20 cellular contexts compared by ENCODE assay signal in the genomic region with DNA sequence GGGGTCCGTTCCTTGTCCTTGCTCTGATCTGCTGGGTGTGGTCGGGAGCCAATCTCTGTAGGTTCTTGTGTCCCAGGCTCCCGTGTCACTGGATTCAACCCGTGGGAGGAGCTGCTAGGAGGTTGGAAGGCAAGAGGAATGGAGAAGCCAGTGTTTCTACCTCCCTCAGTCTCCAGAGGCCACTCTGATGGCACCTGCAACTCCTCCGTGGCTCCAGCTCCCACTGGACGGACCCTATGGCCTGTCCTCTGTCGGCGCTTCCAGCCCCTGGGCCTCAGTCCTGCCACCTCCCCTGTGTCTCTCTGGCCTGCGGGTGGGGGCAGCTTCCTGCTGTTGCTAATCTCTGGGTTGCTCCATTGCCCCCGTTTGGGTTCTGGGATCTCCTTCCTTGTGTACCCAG.
DNase-seq lines count a peak whose midpoint lies in the region; ATAC-seq and TF ChIP-seq lines count a peak whose summit lies in the region.
"Had no signal": no experiment of that assay in that cellular context is flagged by ENCODE, and none has a peak within 500 bp of the region (broad histone marks: within the 10 kb centered on the region; RNA-seq: fewer than 3 reads in every experiment).

No MANE protein-coding gene starts in this region.

- H3K27ac Mint-ChIP-seq in natural killer cell: peak overlapping the region; percentile 93 to 100
- H3K27ac Mint-ChIP-seq in natural killer cell treated with Interleukin-12 subunit alpha and Interleukin-12 subunit beta and Interleukin-15 and Interleukin-18, amount 100 ng/mL, for 72 hours: peak overlapping the region in 1 of 2 donors; percentile 65
- peak overlapping the region; percentile 86 to 94 for H3K27ac Mint-ChIP-seq in effector memory CD8-positive, alpha-beta T cell
- H3K27ac Mint-ChIP-seq in naive B cell: peak overlapping the region in 5 of 6 donors; percentile 47 to 88 (median 69)
- H3K27ac Mint-ChIP-seq in activated naive CD4-positive, alpha-beta T cell treated with anti-CD3 and anti-CD28 coated beads for 36 hours: no peak overlapping the region
- H3K27ac Mint-ChIP-seq: nephron had no signal

- no peak for ATAC-seq in natural killer cell
- no peak for ATAC-seq in natural killer cell treated with Interleukin-12 subunit alpha and Interleukin-12 subunit beta and Interleukin-15 and Interleukin-18, amount 100 ng/mL, for 72 hours
- no peak for ATAC-seq in effector memory CD8-positive, alpha-beta T cell (replicated peaks)
- ATAC-seq in naive B cell (ENCODE audit: low read depth in 2 of 2): no peak
- no peak for ATAC-seq in HG03469 (IDR thresholded peaks at IDR 0.05; ENCODE audit: unreplicated experiment)
- ATAC-seq: HCT116, left colon, sciatic nerve had no signal

- H3K9me3 Mint-ChIP-seq in natural killer cell (no peaks in the 10 kb centered on the region), naive B cell (no peaks in the 10 kb centered on the region)
- H3K9me3 Mint-ChIP-seq in natural killer cell treated with Interleukin-12 subunit alpha and Interleukin-12 subunit beta and Interleukin-15 and Interleukin-18, amount 100 ng/mL, for 72 hours: no peaks in the 10 kb centered on the region
- no peaks in the 10 kb centered on the region for H3K9me3 Mint-ChIP-seq in effector memory CD8-positive, alpha-beta T cell
- H3K9me3 Mint-ChIP-seq in activated naive CD4-positive, alpha-beta T cell treated with anti-CD3 and anti-CD28 coated beads for 36 hours: no peaks in the 10 kb centered on the region
- H3K9me3 Mint-ChIP-seq: activated naive CD4-positive, alpha-beta T cell treated with anti-CD3 and anti-CD28 coated beads, Interleukin-2, amount 50 U/mL, for 24 hours had no signal

- CTCF ChIA-PET in activated naive CD4-positive, alpha-beta T cell treated with anti-CD3 and anti-CD28 coated beads for 36 hours (lab: Charles Lee): no interaction called here

- H3K36me3 Mint-ChIP-seq in natural killer cell (no peaks in the 10 kb centered on the region), naive B cell (no peaks in the 10 kb centered on the region)
- no peaks in the 10 kb centered on the region for H3K36me3 Mint-ChIP-seq in natural killer cell treated with Interleukin-12 subunit alpha and Interleukin-12 subunit beta and Interleukin-15 and Interleukin-18, amount 100 ng/mL, for 72 hours
- H3K36me3 Mint-ChIP-seq in effector memory CD8-positive, alpha-beta T cell (ENCODE audit: insufficient read depth): peaks cover 18% of the 10 kb centered on the region
- H3K36me3 Mint-ChIP-seq in activated naive CD4-positive, alpha-beta T cell treated with anti-CD3 and anti-CD28 coated beads for 36 hours (ENCODE audit: low read depth): no peaks in the 10 kb centered on the region

- H3K27me3 Mint-ChIP-seq in natural killer cell (ENCODE audit: low read depth in 2 of 2) (no peaks in the 10 kb centered on the region), naive B cell (no peaks in the 10 kb centered on the region)
- no peaks in the 10 kb centered on the region for H3K27me3 Mint-ChIP-seq in natural killer cell treated with Interleukin-12 subunit alpha and Interleukin-12 subunit beta and Interleukin-15 and Interleukin-18, amount 100 ng/mL, for 72 hours
- no peaks in the 10 kb centered on the region for H3K27me3 Mint-ChIP-seq in effector memory CD8-positive, alpha-beta T cell
- no peaks in the 10 kb centered on the region for H3K27me3 Mint-ChIP-seq in activated naive CD4-positive, alpha-beta T cell treated with anti-CD3 and anti-CD28 coated beads for 36 hours (ENCODE audit: low read depth)
- H3K27me3 Mint-ChIP-seq: activated naive CD4-positive, alpha-beta T cell treated with anti-CD3 and anti-CD28 coated beads, Interleukin-2, amount 50 U/mL, for 24 hours had no signal

- intact Hi-C loops in natural killer cell (cut with micrococcal nuclease): no loop called here
- intact Hi-C loops in activated naive CD4-positive, alpha-beta T cell treated with anti-CD3 and anti-CD28 coated beads for 36 hours (cut with micrococcal nuclease): no loop called here

- DNase-seq in natural killer cell (no peak), naive B cell (no peak), caudate nucleus (lab: John Stamatoyannopoulos, UW) (no peak), epidermal melanocyte (ENCODE audit: insufficient read length, low spot score) (no peak)
- DNase-seq in natural killer cell treated with Interleukin-12 subunit alpha and Interleukin-12 subunit beta and Interleukin-15 and Interleukin-18, amount 100 ng/mL, for 72 hours (ENCODE audit: low spot score): no peak
- no peak for DNase-seq in effector memory CD8-positive, alpha-beta T cell
- DNase-seq in activated naive CD4-positive, alpha-beta T cell treated with anti-CD3 and anti-CD28 coated beads for 36 hours: no peak
- DNase-seq: activated CD4-positive, alpha-beta T cell treated with anti-CD3 and anti-CD28 coated beads for 1 hour; effector memory CD4-positive, alpha-beta T cell; head of caudate nucleus; Karpas-422; left colon; MV-4-11; OCI-M1; stimulated activated CD4-positive, alpha-beta T cell treated with anti-CD3 and anti-CD28 coated beads, Interleukin-15, amount 100 ng/mL, for 24 hours had no signal

- H3K4me1 Mint-ChIP-seq in natural killer cell (peaks cover 38 to 57% of the 10 kb centered on the region in 2 donors), naive B cell (peaks cover 42 to 69% (median 54%) of the 10 kb centered on the region in 3 donors)
- peaks cover 43 to 46% of the 10 kb centered on the region in 2 donors for H3K4me1 Mint-ChIP-seq in natural killer cell treated with Interleukin-12 subunit alpha and Interleukin-12 subunit beta and Interleukin-15 and Interleukin-18, amount 100 ng/mL, for 72 hours (ENCODE audit: low read depth in 2 of 2)
- H3K4me1 Mint-ChIP-seq in effector memory CD8-positive, alpha-beta T cell (ENCODE audit: low read depth in 2 of 2): peaks cover 45% of the 10 kb centered on the region in 2 donors
- H3K4me1 Mint-ChIP-seq in activated naive CD4-positive, alpha-beta T cell treated with anti-CD3 and anti-CD28 coated beads for 36 hours (ENCODE audit: low read depth): peaks cover 3% of the 10 kb centered on the region

- no peak for TF ChIP-seq CTCF in natural killer cell (IDR thresholded peaks at IDR 0.05)

- peak overlapping the region; percentile 6 for H3K4me3 Mint-ChIP-seq in natural killer cell
- H3K4me3 Mint-ChIP-seq in natural killer cell treated with Interleukin-12 subunit alpha and Interleukin-12 subunit beta and Interleukin-15 and Interleukin-18, amount 100 ng/mL, for 72 hours: no peak overlapping the region
- H3K4me3 Mint-ChIP-seq in effector memory CD8-positive, alpha-beta T cell: no peak overlapping the region
- peak overlapping the region in 1 of 8 donors; percentile 76 for H3K4me3 Mint-ChIP-seq in naive B cell
- no peak overlapping the region for H3K4me3 Mint-ChIP-seq in activated naive CD4-positive, alpha-beta T cell treated with anti-CD3 and anti-CD28 coated beads for 36 hours
- H3K4me3 Mint-ChIP-seq: activated naive CD4-positive, alpha-beta T cell treated with anti-CD3 and anti-CD28 coated beads, Interleukin-2, amount 50 U/mL, for 24 hours; nephron had no signal

- H3K27ac ChIP-seq in caudate nucleus (ENCODE audit: low read depth, low read length): no peak overlapping the region
